In genomic region chr17:40074871-40075215, GRCh38 we compare ENCODE assay signal across 11 cellular contexts. TPM values are rescaled to one million over a fixed set of nuclear protein-coding genes. Genes with fewer than 3 reads are reported as not detected.
A peak's percentile ranks its signal among the peaks of the same experiment; 100 is the strongest.
DNase-seq lines count a peak whose midpoint lies in the region; ATAC-seq and TF ChIP-seq lines count a peak whose summit lies in the region.
"Had no signal": no experiment of that assay in that cellular context is flagged by ENCODE, and none has a peak within 500 bp of the region (broad histone marks: within the 10 kb centered on the region; RNA-seq: fewer than 3 reads in every experiment).

No MANE protein-coding gene starts in this region.

- H3K36me3 ChIP-seq in mammary epithelial cell (ENCODE audit: insufficient read depth, low read length): no peaks in the 10 kb centered on the region
- H3K36me3 ChIP-seq in uterus: no peaks in the 10 kb centered on the region

- DNase-seq in MCF 10A (ENCODE audit: unreplicated experiment): no peak
- no peak for DNase-seq in mammary epithelial cell
- DNase-seq in fibroblast of peridontal ligament (ENCODE audit: extremely low read depth): peak; percentile 30
- DNase-seq in naive thymus-derived CD8-positive, alpha-beta T cell: no peak
- no peak for DNase-seq in uterus
- no peak for DNase-seq in activated CD8-positive, alpha-beta memory T cell treated with anti-CD3 and anti-CD28 coated beads, Interleukin-2, amount 50 U/mL, for 4 hours
- no peak for DNase-seq in foreskin melanocyte
- no peak for DNase-seq in activated CD4-positive, alpha-beta T cell treated with anti-CD3 and anti-CD28 coated beads for 48 hours

- peak overlapping the region; percentile 65 for H3K4me3 Mint-ChIP-seq in MCF 10A (ENCODE audit: unreplicated experiment)
- no peak overlapping the region for H3K4me3 Mint-ChIP-seq in naive thymus-derived CD8-positive, alpha-beta T cell
- H3K4me3 Mint-ChIP-seq: activated T-cell treated with anti-CD3 and anti-CD28 coated beads, Interleukin-2, amount 50 U/mL, for 24 hours had no signal

- no peak overlapping the region for H3K4me2 ChIP-seq in mammary epithelial cell (ENCODE audit: insufficient read depth, low read depth, low read length)
- H3K4me2 ChIP-seq: KMS-11 had no signal

- H3K27me3 Mint-ChIP-seq in MCF 10A (ENCODE audit: insufficient read depth, unreplicated experiment): no peaks in the 10 kb centered on the region
- H3K27me3 Mint-ChIP-seq in naive thymus-derived CD8-positive, alpha-beta T cell: no peaks in the 10 kb centered on the region
- H3K27me3 Mint-ChIP-seq: activated T-cell treated with anti-CD3 and anti-CD28 coated beads, Interleukin-2, amount 50 U/mL, for 24 hours had no signal

- H3K4me1 ChIP-seq in mammary epithelial cell (ENCODE audit: insufficient read depth, low read length): peaks cover 36% of the 10 kb centered on the region
- H3K4me1 ChIP-seq in uterus: peaks cover 14 to 39% of the 10 kb centered on the region in 2 donors

- peaks cover 28% of the 10 kb centered on the region for H3K36me3 Mint-ChIP-seq in MCF 10A (ENCODE audit: insufficient read depth, unreplicated experiment)
- H3K36me3 Mint-ChIP-seq in naive thymus-derived CD8-positive, alpha-beta T cell: peaks cover 0 to 28% (median 0%) of the 10 kb centered on the region in 3 donors

- dilution Hi-C loops in mammary epithelial cell (cut with HindIII; ENCODE audit: low sequenced_read_pairs): loop anchor here (5.0 kb wide), 1 partner anchor 83 kb away; no protein-coding TSS in a partner anchor

- H3K27ac Mint-ChIP-seq in MCF 10A (ENCODE audit: low read depth, unreplicated experiment): peak overlapping the region; percentile 36
- H3K27ac Mint-ChIP-seq in naive thymus-derived CD8-positive, alpha-beta T cell: peak overlapping the region in 7 of 10 donors; percentile 41 to 96 (median 81)

- no peak overlapping the region for H3K9ac ChIP-seq in mammary epithelial cell (ENCODE audit: insufficient read depth, low read length)
- H3K9ac ChIP-seq: KMS-11 had no signal

- no peak overlapping the region for H3K27ac ChIP-seq in mammary epithelial cell (ENCODE audit: insufficient read depth, low read depth, low read length)
- peak overlapping the region; percentile 98 for H3K27ac ChIP-seq in uterus
- H3K27ac ChIP-seq: KMS-11 had no signal

- POLR2A ChIA-PET in MCF 10A (lab: Yijun Ruan, JAX): interaction anchor here (1.1 to 6.8 kb wide), 5 partner anchors 10 to 24 kb away, joined by 3 to 82 read pairs (median 9); partner anchors contain the start of genes MED24, NR1D1 and THRA
- POLR2A ChIA-PET in naive thymus-derived CD8-positive, alpha-beta T cell (lab: Charles Lee): interaction anchor here (0.7 to 17.1 kb wide), 12 partner anchors 9 to 144 kb away, joined by 3 to 260 read pairs (median 8); partner anchors contain the start of genes CASC3, MED24, MSL1 and NR1D1

- H3K9me3 ChIP-seq in mammary epithelial cell (replicated peaks; ENCODE audit: insufficient read depth, low read length) (no peaks in the 10 kb centered on the region), uterus (no peaks in the 10 kb centered on the region)

- CTCF ChIA-PET in MCF 10A (lab: Yijun Ruan, JAX) (interaction anchor here (0.6 to 6.9 kb wide), 27 partner anchors 10 to 442 kb away, joined by 3 to 131 read pairs (median 5); partner anchors contain the start of genes CSF3, MED24, NR1D1 and THRA), mammary epithelial cell (lab: Charles Lee; ENCODE audit: low non-redundant PET) (interaction anchor here (0.6 to 1.5 kb wide), 3 partner anchors 36 to 54 kb away, joined by 3 to 5 read pairs (median 5); no protein-coding TSS in a partner anchor)

- no peak for TF ChIP-seq POLR2A in uterus (IDR thresholded peaks at IDR 0.05)

- H3K4me3 ChIP-seq in mammary epithelial cell (replicated peaks in 1 of 3; ENCODE audit: insufficient read depth in 1 of 3, low read depth in 2 of 3, low read length in 3 of 3): no peak overlapping the region
- no peak overlapping the region for H3K4me3 ChIP-seq in uterus

- intact Hi-C loops in MCF 10A (cut with micrococcal nuclease): loop anchor here (1.0 kb wide), 2 partner anchors 21 to 62 kb away; partner anchors contain the start of gene MED24
- intact Hi-C loops in mammary epithelial cell (cut with micrococcal nuclease): loop anchor here (1.0 kb wide), 2 partner anchors 23 to 62 kb away; no protein-coding TSS in a partner anchor
- intact Hi-C loops in uterus (cut with DNase I; ENCODE audit: low total_unique reads): loop anchor here (10.0 kb wide), 1 partner anchor 60 kb away; the partner anchor contains the start of gene CSF3

- BruUV-seq in MCF 10A (replicated peaks; lab: Mats Ljungman, UMichigan) (no TSS peak), mammary epithelial cell (replicated peaks; lab: Mats Ljungman, UMichigan) (no TSS peak)

- no peaks in the 10 kb centered on the region for H3K27me3 ChIP-seq in mammary epithelial cell (ENCODE audit: insufficient read depth, low read length)
- no peaks in the 10 kb centered on the region for H3K27me3 ChIP-seq in uterus

- ATAC-seq in naive thymus-derived CD8-positive, alpha-beta T cell: no peak

- TF ChIP-seq CTCF in MCF 10A (IDR thresholded peaks at IDR 0.05; ENCODE audit: unreplicated experiment) (no peak), mammary epithelial cell (conservative IDR thresholded peaks at IDR 0.05 in 1 of 2, IDR thresholded peaks at IDR 0.05 in 1 of 2; ENCODE audit: extremely low read depth in 1 of 2, insufficient read depth in 1 of 2, low read depth in 1 of 2, low read length in 2 of 2) (no peak), uterus (IDR thresholded peaks at IDR 0.05) (no peak)

- no peak overlapping the region for H2AFZ ChIP-seq in mammary epithelial cell (ENCODE audit: low read depth, low read length)

- in situ Hi-C loops in mammary epithelial cell (cut with MboI; ENCODE audit: low sequenced_read_pairs in 2 of 2): no loop called here

- no peaks in the 10 kb centered on the region for H3K9me3 Mint-ChIP-seq in MCF 10A (ENCODE audit: unreplicated experiment)
- H3K9me3 Mint-ChIP-seq in naive thymus-derived CD8-positive, alpha-beta T cell: no peaks in the 10 kb centered on the region
- H3K9me3 Mint-ChIP-seq: activated T-cell treated with anti-CD3 and anti-CD28 coated beads, Interleukin-2, amount 50 U/mL, for 24 hours had no signal

- 67% methylated on average over 6 of the region's 6 CpGs for WGBS in mammary epithelial cell (ENCODE audit: low coverage, missing lambda C conversion rate)

- no peaks in the 10 kb centered on the region for H4K20me1 ChIP-seq in mammary epithelial cell (ENCODE audit: insufficient read depth, low read length)

- peaks cover 67% of the 10 kb centered on the region for H3K4me1 Mint-ChIP-seq in MCF 10A (ENCODE audit: insufficient read depth, unreplicated experiment)
- H3K4me1 Mint-ChIP-seq in naive thymus-derived CD8-positive, alpha-beta T cell: peaks cover 36 to 73% (median 67%) of the 10 kb centered on the region in 4 donors

- H3K79me2 ChIP-seq in mammary epithelial cell (ENCODE audit: insufficient read depth, low read length): no peaks in the 10 kb centered on the region

RNA-seq across cellular contexts. Expression of gene THRA, which starts 12.1 kb away (rescaled TPM):
- total RNA-seq in MCF 10A (2022) (5.5 and 6.4 TPM in 2 replicates), mammary epithelial cell (10 to 100 TPM; 10.8 to 11.7 TPM), uterus (100 to 1,000 TPM in 1 of 4 donors, 10 to 100 TPM in 3; 19.7 to 124 (median 63.1) TPM)
- 10.0 TPM for polyA plus RNA-seq in mammary epithelial cell
- 33.1 TPM for polyA minus RNA-seq in mammary epithelial cell
- 10 to 100 TPM; 53.6 to 54.2 TPM for total RNA-seq in naive thymus-derived CD8-positive, alpha-beta T cell
- 10 to 100 TPM; 11.3 to 23.3 (median 22.2) TPM for polyA plus RNA-seq in naive thymus-derived CD8-positive, alpha-beta T cell

RNA-seq across cellular contexts. Expression of gene MED24, which starts 20.6 kb away (rescaled TPM):
- total RNA-seq in MCF 10A (2022) (66.6 and 88.5 TPM in 2 replicates), mammary epithelial cell (10 to 100 TPM; 59.3 to 85.6 TPM), uterus (100 to 1,000 TPM in 1 of 4 donors, 10 to 100 TPM in 3; 17.6 to 111 (median 44.7) TPM)
- polyA plus RNA-seq in mammary epithelial cell: 91.2 TPM
- polyA minus RNA-seq in mammary epithelial cell: 116 TPM
- total RNA-seq in naive thymus-derived CD8-positive, alpha-beta T cell: 100 to 1,000 TPM; 104 TPM
- 10 to 100 TPM; 37.3 to 67.7 (median 42.1) TPM for polyA plus RNA-seq in naive thymus-derived CD8-positive, alpha-beta T cell

RNA-seq across cellular contexts. Expression of gene NR1D1, which starts 25.5 kb away (rescaled TPM):
- 7.5 and 8.8 TPM in 2 replicates for total RNA-seq in MCF 10A (2022)
- total RNA-seq in mammary epithelial cell: 10 to 100 TPM in 1 of 2 donors, 1 to 10 TPM in 1; 2.0 to 25.9 TPM
- polyA plus RNA-seq in mammary epithelial cell: 7.9 TPM
- polyA minus RNA-seq in mammary epithelial cell: 41.0 TPM
- total RNA-seq in naive thymus-derived CD8-positive, alpha-beta T cell: 10 to 100 TPM; 18.2 to 19.2 TPM
- polyA plus RNA-seq in naive thymus-derived CD8-positive, alpha-beta T cell: 1 to 10 TPM; 3.9 to 9.9 (median 6.4) TPM
- total RNA-seq in uterus: 10 to 100 TPM in 1 of 4 donors, 1 to 10 TPM in 3; 2.0 to 92.1 (median 4.7) TPM

RNA-seq across cellular contexts. Expression of gene MSL1, which starts 46.9 kb away (rescaled TPM):
- total RNA-seq in MCF 10A (2022): 59.8 and 62.2 TPM in 2 replicates
- 10 to 100 TPM; 36.8 to 72.1 TPM for total RNA-seq in mammary epithelial cell
- polyA plus RNA-seq in mammary epithelial cell: 41.3 TPM
- polyA minus RNA-seq in mammary epithelial cell: 53.9 TPM
- total RNA-seq in naive thymus-derived CD8-positive, alpha-beta T cell: 100 to 1,000 TPM; 132 to 135 TPM
- 10 to 100 TPM in 1 of 3 donors, 1 to 10 TPM in 2; 6.8 to 12.8 (median 9.2) TPM for polyA plus RNA-seq in naive thymus-derived CD8-positive, alpha-beta T cell
- 100 to 1,000 TPM in 1 of 4 donors, 10 to 100 TPM in 3; 51.0 to 151 (median 77.6) TPM for total RNA-seq in uterus

RNA-seq across cellular contexts. Expression of gene CSF3, which starts 59.6 kb away (rescaled TPM):
- total RNA-seq in MCF 10A (2022) (9.6 and 17.1 TPM in 2 replicates), mammary epithelial cell (1 to 10 TPM in 1 of 2 donors, not detected in 1; 8.2 TPM), uterus (1 to 10 TPM in 1 of 4 donors, under 1 TPM in 1, not detected in 2; 0.29 to 5.0 TPM)
- polyA plus RNA-seq in mammary epithelial cell: 5.1 TPM
- polyA minus RNA-seq in mammary epithelial cell: not detected
- total RNA-seq in naive thymus-derived CD8-positive, alpha-beta T cell: not detected
- not detected for polyA plus RNA-seq in naive thymus-derived CD8-positive, alpha-beta T cell
- total RNA-seq: T-helper 2 cell treated with Interferon-gamma antibody and Interleukin-4, amounts not matched to agents 100 ng/mL and 5 ng/mL, for 36 hours had no signal
